ENCODE assay signal across 8 cellular contexts in the genomic region with DNA sequence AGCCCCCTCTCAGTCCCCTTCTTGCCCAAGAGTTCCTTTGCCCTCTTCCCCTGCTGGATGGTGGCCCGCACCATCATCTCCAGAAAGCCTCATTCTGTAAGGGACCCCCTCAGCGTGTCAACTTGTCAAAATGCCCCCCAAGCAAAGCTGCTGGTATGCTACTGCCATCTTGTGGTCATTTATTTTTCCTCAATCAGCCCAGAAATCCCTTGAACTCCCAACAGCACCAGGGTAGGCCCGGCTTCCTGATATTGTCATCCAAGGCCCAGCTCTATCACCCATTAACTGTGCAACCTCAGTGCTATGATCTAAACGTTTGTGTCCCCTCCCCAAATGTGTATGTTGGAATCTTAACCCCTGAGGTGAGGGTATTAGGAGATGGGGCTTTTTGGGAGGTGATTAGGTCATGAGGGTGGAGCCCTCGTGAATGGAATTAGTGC. TPM values are rescaled to one million over a fixed set of nuclear protein-coding genes. Genes with fewer than 3 reads are reported as not detected.
DNase-seq lines count a peak whose midpoint lies in the region; ATAC-seq and TF ChIP-seq lines count a peak whose summit lies in the region.

No MANE protein-coding gene starts in this region.

- no peak overlapping the region for H4K91ac ChIP-seq in neuronal stem cell (ENCODE audit: low read depth, low read length, poor library complexity)

- ATAC-seq in omental fat pad (ENCODE audit: low FRiP score): no peak

- no peak overlapping the region for H4K8ac ChIP-seq in neuronal stem cell (ENCODE audit: low read depth, low read length)

- H3K79me1 ChIP-seq in neuronal stem cell (ENCODE audit: low read depth, low read length): no peaks in the 10 kb centered on the region

- WGBS in neuronal stem cell (ENCODE audit: extremely low coverage in 2 of 2, insufficient read length in 2 of 2, insufficient replicate concordance in 1 of 2), 2 donors: no CpG with 5 or more reads among the region's 5 CpGs

- no peak overlapping the region for H2AFZ ChIP-seq in neuronal stem cell (ENCODE audit: low read length)

- no peak overlapping the region for H2BK5ac ChIP-seq in neuronal stem cell (ENCODE audit: low read length)

- TF ChIP-seq CTCF in colonic mucosa (IDR thresholded peaks at IDR 0.05) (peak; percentile 25), omental fat pad (IDR thresholded peaks at IDR 0.05) (no peak)

- peak overlapping the region; percentile 60 for H2AK5ac ChIP-seq in neuronal stem cell (ENCODE audit: low read depth, low read length)

- H3K27ac ChIP-seq in colonic mucosa: no peak overlapping the region
- no peak overlapping the region for H3K27ac ChIP-seq in neuronal stem cell (replicated peaks; ENCODE audit: low read length)

- H3K4me1 ChIP-seq in colonic mucosa (no peaks in the 10 kb centered on the region), neuronal stem cell (ENCODE audit: control insufficient read depth in 2 of 2, insufficient read depth in 1 of 2, low read depth in 1 of 2, low read length in 2 of 2) (peaks cover 11% of the 10 kb centered on the region in 2 donors)

- no peak overlapping the region for H3K18ac ChIP-seq in neuronal stem cell (ENCODE audit: low read length)

- H3K27me3 ChIP-seq in colonic mucosa: no peaks in the 10 kb centered on the region
- no peaks in the 10 kb centered on the region for H3K27me3 ChIP-seq in neuronal stem cell (ENCODE audit: control insufficient read depth in 3 of 3, insufficient read depth in 3 of 3, low read depth in 1 of 3, low read length in 3 of 3)

- in situ Hi-C loops in KBM-7 (cut with MboI; ENCODE audit: low pct_unique_long_range_greater_than_20kb, low sequenced_read_pairs): loop anchor here (25.0 kb wide), 1 partner anchor 622 kb away; no protein-coding TSS in a partner anchor

- no peak overlapping the region for H3K23ac ChIP-seq in neuronal stem cell (ENCODE audit: low read depth, low read length, poor library complexity)

- no peak overlapping the region for H2BK12ac ChIP-seq in neuronal stem cell (ENCODE audit: low read length)

- H3K4me3 ChIP-seq in colonic mucosa: no peak overlapping the region
- no peak overlapping the region for H3K4me3 ChIP-seq in neuronal stem cell (ENCODE audit: low read length in 2 of 2)

- H3K4ac ChIP-seq in neuronal stem cell (ENCODE audit: low read length): no peak overlapping the region

- H3K9ac ChIP-seq in colonic mucosa (ENCODE audit: low read depth in 2 of 2, low read length in 2 of 2) (no peak overlapping the region), neuronal stem cell (ENCODE audit: low read depth, low read length, poor library complexity) (no peak overlapping the region)

- DNase-seq in ELR (ENCODE audit: low read depth): peak; percentile 53
- DNase-seq in KBM-7: peak; percentile 32
- no peak for DNase-seq in colonic mucosa
- DNase-seq in neuronal stem cell (ENCODE audit: low spot score): no peak
- no peak for DNase-seq in DMS153 (lab: John Stamatoyannopoulos, UW)
- DNase-seq in NCI-H187 treated with DMSO at 0.1 percent for 48 hours (lab: John Stamatoyannopoulos, UW): no peak
- no peak for DNase-seq in omental fat pad (ENCODE audit: low spot score)
- DNase-seq in UCSD-AML1 (lab: John Stamatoyannopoulos, UW; ENCODE audit: unreplicated experiment): no peak

- H3K9me3 ChIP-seq in colonic mucosa (no peaks in the 10 kb centered on the region), neuronal stem cell (replicated peaks in 1 of 2; ENCODE audit: control insufficient read depth in 2 of 2, insufficient read depth in 1 of 2, low read depth in 1 of 2, low read length in 2 of 2) (peaks cover 0 to 5% of the 10 kb centered on the region in 2 donors)

- H3K14ac ChIP-seq in neuronal stem cell (ENCODE audit: low read length): no peak overlapping the region

- H2BK15ac ChIP-seq in neuronal stem cell (ENCODE audit: low read length): no peak overlapping the region

- H3K4me2 ChIP-seq in neuronal stem cell (ENCODE audit: insufficient read depth, low read length, poor library complexity, severe bottlenecking): no peak overlapping the region

- H3K36me3 ChIP-seq in colonic mucosa (no peaks in the 10 kb centered on the region), neuronal stem cell (replicated peaks in 1 of 2; ENCODE audit: control insufficient read depth in 2 of 2, insufficient read depth in 2 of 2, low read length in 2 of 2) (peaks cover 2 to 6% of the 10 kb centered on the region in 2 donors)

- intact Hi-C loops in colonic mucosa (cut with DNase I): no loop called here

- H2BK120ac ChIP-seq in neuronal stem cell (ENCODE audit: low read depth, low read length): no peak overlapping the region

RNA-seq across cellular contexts. Expression of gene FBXW11, which starts 53.2 kb away (rescaled TPM):
- 10 to 100 TPM; 25.9 to 35.5 TPM for total RNA-seq in colonic mucosa
- 51.4 TPM for polyA plus RNA-seq in neuronal stem cell (2013, experiment 1 of 2)
- polyA plus RNA-seq in neuronal stem cell (2013, experiment 2 of 2): 51.8 TPM
- 10 to 100 TPM; 44.6 to 60.9 (median 55.7) TPM for total RNA-seq in omental fat pad

Comparison
In these comparisons a context has a peak if more than half of its experiments do, and no peak if none do; other contexts are left out.
1. DNase-seq: peak in ELR (single experiment) and KBM-7 (single experiment); none in colonic mucosa (single experiment), neuronal stem cell (single experiment), DMS153 (single experiment), NCI-H187 treated with DMSO at 0.1 percent for 48 hours (single experiment), omental fat pad (single experiment) and UCSD-AML1 (single experiment).